ENCODE assay signal across 1 cellular context in the genomic region with DNA sequence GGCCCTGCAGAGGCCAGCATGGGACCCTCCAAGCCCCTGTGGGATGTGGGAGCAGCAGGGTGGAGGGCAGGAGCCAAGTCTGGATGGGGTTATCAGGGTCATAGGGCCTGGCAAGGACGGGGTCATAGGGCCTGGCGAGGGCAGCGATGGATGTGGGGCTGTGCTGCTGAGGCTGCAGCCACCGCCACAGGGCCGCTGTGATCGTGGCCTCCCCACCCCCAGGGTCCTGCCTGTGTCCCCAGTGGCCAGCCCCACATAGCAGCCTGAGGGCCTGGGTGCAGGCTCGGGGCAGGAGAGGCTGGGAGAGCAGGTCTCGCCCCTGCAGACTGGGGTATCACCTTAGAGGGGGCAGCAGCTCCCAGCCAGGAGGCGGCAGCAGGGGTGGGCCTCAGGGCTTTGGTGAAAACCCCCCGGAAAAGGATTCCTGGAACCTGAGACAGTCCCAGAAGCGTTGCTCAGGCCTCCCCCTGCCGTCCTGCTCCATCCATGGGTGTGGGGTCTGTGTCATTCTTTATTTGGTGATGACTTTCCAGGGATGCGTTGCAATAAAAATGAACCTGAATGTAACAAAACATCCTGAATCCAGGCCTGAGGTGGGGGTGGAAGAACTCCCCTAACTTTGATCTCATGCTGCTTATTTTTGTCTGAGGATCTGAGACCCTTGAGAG.
TF ChIP-seq lines count a peak whose summit lies in the region.

No MANE protein-coding gene starts in this region.

TF ChIP-seq in HepG2, 621 proteins besides CTCF, POLR2A, EP300 and RAD21 (continued from another document):
- TF ChIP-seq, protein P1, sequence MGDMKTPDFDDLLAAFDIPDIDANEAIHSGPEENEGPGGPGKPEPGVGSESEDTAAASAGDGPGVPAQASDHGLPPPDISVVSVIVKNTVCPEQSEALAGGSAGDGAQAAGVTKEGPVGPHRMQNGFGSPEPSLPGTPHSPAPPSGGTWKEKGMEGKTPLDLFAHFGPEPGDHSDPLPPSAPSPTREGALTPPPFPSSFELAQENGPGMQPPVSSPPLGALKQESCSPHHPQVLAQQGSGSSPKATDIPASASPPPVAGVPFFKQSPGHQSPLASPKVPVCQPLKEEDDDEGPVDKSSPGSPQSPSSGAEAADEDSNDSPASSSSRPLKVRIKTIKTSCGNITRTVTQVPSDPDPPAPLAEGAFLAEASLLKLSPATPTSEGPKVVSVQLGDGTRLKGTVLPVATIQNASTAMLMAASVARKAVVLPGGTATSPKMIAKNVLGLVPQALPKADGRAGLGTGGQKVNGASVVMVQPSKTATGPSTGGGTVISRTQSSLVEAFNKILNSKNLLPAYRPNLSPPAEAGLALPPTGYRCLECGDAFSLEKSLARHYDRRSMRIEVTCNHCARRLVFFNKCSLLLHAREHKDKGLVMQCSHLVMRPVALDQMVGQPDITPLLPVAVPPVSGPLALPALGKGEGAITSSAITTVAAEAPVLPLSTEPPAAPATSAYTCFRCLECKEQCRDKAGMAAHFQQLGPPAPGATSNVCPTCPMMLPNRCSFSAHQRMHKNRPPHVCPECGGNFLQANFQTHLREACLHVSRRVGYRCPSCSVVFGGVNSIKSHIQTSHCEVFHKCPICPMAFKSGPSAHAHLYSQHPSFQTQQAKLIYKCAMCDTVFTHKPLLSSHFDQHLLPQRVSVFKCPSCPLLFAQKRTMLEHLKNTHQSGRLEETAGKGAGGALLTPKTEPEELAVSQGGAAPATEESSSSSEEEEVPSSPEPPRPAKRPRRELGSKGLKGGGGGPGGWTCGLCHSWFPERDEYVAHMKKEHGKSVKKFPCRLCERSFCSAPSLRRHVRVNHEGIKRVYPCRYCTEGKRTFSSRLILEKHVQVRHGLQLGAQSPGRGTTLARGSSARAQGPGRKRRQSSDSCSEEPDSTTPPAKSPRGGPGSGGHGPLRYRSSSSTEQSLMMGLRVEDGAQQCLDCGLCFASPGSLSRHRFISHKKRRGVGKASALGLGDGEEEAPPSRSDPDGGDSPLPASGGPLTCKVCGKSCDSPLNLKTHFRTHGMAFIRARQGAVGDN (CRISPR knock-in tag; IDR thresholded peaks at IDR 0.05) = peak; percentile 45
- TF ChIP-seq NR2F2 (IDR thresholded peaks at IDR 0.05; ENCODE audit: borderline replicate concordance, low read depth) (peak; percentile 15; the same call in 1 of the 2 replicates), ZNF792 (CRISPR knock-in tag; IDR thresholded peaks at IDR 0.05) (0 out of 2 replicates have a peak, but pooled peaks have one; percentile 3), RNF2 (conservative IDR thresholded peaks at IDR 0.05; ENCODE audit: low read depth) (0 out of 2 replicates have a peak, but pooled peaks have one; percentile 11)
TF ChIP-seq in HepG2: peak in this region for 14.
